In the genomic region with DNA sequence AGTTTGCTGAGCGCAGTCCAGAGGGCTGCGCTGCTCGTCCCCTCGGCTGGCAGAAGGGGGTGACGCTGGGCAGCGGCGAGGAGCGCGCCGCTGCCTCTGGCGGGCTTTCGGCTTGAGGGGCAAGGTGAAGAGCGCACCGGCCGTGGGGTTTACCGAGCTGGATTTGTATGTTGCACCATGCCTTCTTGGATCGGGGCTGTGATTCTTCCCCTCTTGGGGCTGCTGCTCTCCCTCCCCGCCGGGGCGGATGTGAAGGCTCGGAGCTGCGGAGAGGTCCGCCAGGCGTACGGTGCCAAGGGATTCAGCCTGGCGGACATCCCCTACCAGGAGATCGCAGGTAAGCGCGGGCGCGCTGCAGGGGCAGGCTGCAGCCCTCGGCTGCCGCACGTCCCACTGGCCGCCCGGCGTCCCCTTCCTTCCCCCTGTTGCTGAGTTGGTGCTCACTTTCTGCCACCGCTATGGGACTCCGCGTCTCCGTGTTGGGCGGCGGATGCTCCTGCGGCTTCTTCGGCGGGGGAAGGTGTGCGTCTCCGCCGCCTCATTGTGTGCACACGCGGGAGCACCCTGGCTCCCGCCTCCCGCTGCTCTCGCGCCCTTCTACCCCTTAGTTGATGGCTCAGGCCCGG, we compare ENCODE assay signal across 1 cellular context.
TF ChIP-seq lines count a peak whose summit lies in the region.

No MANE protein-coding gene starts in this region.

TF ChIP-seq in WTC11, 78 proteins besides CTCF, POLR2A, EP300 and RAD21 (continued from another document and continues in another):
- TF ChIP-seq, protein P1, sequence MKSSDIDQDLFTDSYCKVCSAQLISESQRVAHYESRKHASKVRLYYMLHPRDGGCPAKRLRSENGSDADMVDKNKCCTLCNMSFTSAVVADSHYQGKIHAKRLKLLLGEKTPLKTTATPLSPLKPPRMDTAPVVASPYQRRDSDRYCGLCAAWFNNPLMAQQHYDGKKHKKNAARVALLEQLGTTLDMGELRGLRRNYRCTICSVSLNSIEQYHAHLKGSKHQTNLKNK (CRISPR knock-in tag; IDR thresholded peaks at IDR 0.05) = no peak
- TF ChIP-seq, protein P2, sequence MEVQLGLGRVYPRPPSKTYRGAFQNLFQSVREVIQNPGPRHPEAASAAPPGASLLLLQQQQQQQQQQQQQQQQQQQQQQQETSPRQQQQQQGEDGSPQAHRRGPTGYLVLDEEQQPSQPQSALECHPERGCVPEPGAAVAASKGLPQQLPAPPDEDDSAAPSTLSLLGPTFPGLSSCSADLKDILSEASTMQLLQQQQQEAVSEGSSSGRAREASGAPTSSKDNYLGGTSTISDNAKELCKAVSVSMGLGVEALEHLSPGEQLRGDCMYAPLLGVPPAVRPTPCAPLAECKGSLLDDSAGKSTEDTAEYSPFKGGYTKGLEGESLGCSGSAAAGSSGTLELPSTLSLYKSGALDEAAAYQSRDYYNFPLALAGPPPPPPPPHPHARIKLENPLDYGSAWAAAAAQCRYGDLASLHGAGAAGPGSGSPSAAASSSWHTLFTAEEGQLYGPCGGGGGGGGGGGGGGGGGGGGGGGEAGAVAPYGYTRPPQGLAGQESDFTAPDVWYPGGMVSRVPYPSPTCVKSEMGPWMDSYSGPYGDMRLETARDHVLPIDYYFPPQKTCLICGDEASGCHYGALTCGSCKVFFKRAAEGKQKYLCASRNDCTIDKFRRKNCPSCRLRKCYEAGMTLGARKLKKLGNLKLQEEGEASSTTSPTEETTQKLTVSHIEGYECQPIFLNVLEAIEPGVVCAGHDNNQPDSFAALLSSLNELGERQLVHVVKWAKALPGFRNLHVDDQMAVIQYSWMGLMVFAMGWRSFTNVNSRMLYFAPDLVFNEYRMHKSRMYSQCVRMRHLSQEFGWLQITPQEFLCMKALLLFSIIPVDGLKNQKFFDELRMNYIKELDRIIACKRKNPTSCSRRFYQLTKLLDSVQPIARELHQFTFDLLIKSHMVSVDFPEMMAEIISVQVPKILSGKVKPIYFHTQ (CRISPR knock-in tag; IDR thresholded peaks at IDR 0.05) = no peak
- TF ChIP-seq NFYB (CRISPR knock-in tag; conservative IDR thresholded peaks at IDR 0.05; ENCODE audit: low read depth) (no peak), NFATC4 (CRISPR knock-in tag; IDR thresholded peaks at IDR 0.05) (no peak), ETV6 (CRISPR knock-in tag; IDR thresholded peaks at IDR 0.05) (no peak; the same call in 1 of the 2 replicates), SP1 (CRISPR knock-in tag; conservative IDR thresholded peaks at IDR 0.05) (no peak; the same call in 1 of the 2 replicates), ZNF121 (CRISPR knock-in tag; IDR thresholded peaks at IDR 0.05) (no peak), ESRRA (CRISPR knock-in tag; IDR thresholded peaks at IDR 0.05; ENCODE audit: borderline replicate concordance) (no peak), GRHL2 (CRISPR knock-in tag; IDR thresholded peaks at IDR 0.05; ENCODE audit: insufficient replicate concordance, severe bottlenecking) (no peak), SMAD3 (CRISPR knock-in tag; IDR thresholded peaks at IDR 0.05; ENCODE audit: borderline replicate concordance) (peak; percentile 64; the same call in 1 of the 2 replicates), RELA (CRISPR knock-in tag; IDR thresholded peaks at IDR 0.05; ENCODE audit: borderline replicate concordance) (no peak), CREM (CRISPR knock-in tag; IDR thresholded peaks at IDR 0.05) (no peak), RORB (CRISPR knock-in tag; IDR thresholded peaks at IDR 0.05) (no peak), PRRX2 (CRISPR knock-in tag; IDR thresholded peaks at IDR 0.05) (peak; percentile 55; the same call in 1 of the 2 replicates), SMAD4 (CRISPR knock-in tag; IDR thresholded peaks at IDR 0.05) (no peak), ZNF263 (CRISPR knock-in tag; IDR thresholded peaks at IDR 0.05; ENCODE audit: low read depth) (peak; percentile 37; the same call in 1 of the 2 replicates), MXD4 (CRISPR knock-in tag; IDR thresholded peaks at IDR 0.05; ENCODE audit: borderline replicate concordance) (no peak), FOXJ3 (CRISPR knock-in tag; IDR thresholded peaks at IDR 0.05; ENCODE audit: borderline replicate concordance) (no peak), ZNF416 (CRISPR knock-in tag; IDR thresholded peaks at IDR 0.05) (no peak), FOXP1 (CRISPR knock-in tag; IDR thresholded peaks at IDR 0.05; ENCODE audit: borderline replicate concordance) (peak; percentile 22; the same call in 1 of the 2 replicates)
- TF ChIP-seq, protein P3, sequence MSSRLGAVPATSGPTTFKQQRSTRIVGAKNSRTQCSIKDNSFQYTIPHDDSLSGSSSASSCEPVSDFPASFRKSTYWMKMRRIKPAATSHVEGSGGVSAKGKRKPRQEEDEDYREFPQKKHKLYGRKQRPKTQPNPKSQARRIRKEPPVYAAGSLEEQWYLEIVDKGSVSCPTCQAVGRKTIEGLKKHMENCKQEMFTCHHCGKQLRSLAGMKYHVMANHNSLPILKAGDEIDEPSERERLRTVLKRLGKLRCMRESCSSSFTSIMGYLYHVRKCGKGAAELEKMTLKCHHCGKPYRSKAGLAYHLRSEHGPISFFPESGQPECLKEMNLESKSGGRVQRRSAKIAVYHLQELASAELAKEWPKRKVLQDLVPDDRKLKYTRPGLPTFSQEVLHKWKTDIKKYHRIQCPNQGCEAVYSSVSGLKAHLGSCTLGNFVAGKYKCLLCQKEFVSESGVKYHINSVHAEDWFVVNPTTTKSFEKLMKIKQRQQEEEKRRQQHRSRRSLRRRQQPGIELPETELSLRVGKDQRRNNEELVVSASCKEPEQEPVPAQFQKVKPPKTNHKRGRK (CRISPR knock-in tag; IDR thresholded peaks at IDR 0.05; ENCODE audit: borderline replicate concordance) = no peak
- TF ChIP-seq, protein P4, sequence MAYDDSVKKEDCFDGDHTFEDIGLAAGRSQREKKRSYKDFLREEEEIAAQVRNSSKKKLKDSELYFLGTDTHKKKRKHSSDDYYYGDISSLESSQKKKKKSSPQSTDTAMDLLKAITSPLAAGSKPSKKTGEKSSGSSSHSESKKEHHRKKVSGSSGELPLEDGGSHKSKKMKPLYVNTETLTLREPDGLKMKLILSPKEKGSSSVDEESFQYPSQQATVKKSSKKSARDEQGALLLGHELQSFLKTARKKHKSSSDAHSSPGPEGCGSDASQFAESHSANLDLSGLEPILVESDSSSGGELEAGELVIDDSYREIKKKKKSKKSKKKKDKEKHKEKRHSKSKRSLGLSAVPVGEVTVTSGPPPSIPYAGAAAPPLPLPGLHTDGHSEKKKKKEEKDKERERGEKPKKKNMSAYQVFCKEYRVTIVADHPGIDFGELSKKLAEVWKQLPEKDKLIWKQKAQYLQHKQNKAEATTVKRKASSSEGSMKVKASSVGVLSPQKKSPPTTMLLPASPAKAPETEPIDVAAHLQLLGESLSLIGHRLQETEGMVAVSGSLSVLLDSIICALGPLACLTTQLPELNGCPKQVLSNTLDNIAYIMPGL (CRISPR knock-in tag; IDR thresholded peaks at IDR 0.05) = no peak
- TF ChIP-seq, protein P5, sequence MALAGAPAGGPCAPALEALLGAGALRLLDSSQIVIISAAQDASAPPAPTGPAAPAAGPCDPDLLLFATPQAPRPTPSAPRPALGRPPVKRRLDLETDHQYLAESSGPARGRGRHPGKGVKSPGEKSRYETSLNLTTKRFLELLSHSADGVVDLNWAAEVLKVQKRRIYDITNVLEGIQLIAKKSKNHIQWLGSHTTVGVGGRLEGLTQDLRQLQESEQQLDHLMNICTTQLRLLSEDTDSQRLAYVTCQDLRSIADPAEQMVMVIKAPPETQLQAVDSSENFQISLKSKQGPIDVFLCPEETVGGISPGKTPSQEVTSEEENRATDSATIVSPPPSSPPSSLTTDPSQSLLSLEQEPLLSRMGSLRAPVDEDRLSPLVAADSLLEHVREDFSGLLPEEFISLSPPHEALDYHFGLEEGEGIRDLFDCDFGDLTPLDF (CRISPR knock-in tag; IDR thresholded peaks at IDR 0.05) = no peak
- TF ChIP-seq, protein P6, sequence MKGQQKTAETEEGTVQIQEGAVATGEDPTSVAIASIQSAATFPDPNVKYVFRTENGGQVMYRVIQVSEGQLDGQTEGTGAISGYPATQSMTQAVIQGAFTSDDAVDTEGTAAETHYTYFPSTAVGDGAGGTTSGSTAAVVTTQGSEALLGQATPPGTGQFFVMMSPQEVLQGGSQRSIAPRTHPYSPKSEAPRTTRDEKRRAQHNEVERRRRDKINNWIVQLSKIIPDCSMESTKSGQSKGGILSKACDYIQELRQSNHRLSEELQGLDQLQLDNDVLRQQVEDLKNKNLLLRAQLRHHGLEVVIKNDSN (CRISPR knock-in tag; IDR thresholded peaks at IDR 0.05) = no peak
- TF ChIP-seq, protein P7, sequence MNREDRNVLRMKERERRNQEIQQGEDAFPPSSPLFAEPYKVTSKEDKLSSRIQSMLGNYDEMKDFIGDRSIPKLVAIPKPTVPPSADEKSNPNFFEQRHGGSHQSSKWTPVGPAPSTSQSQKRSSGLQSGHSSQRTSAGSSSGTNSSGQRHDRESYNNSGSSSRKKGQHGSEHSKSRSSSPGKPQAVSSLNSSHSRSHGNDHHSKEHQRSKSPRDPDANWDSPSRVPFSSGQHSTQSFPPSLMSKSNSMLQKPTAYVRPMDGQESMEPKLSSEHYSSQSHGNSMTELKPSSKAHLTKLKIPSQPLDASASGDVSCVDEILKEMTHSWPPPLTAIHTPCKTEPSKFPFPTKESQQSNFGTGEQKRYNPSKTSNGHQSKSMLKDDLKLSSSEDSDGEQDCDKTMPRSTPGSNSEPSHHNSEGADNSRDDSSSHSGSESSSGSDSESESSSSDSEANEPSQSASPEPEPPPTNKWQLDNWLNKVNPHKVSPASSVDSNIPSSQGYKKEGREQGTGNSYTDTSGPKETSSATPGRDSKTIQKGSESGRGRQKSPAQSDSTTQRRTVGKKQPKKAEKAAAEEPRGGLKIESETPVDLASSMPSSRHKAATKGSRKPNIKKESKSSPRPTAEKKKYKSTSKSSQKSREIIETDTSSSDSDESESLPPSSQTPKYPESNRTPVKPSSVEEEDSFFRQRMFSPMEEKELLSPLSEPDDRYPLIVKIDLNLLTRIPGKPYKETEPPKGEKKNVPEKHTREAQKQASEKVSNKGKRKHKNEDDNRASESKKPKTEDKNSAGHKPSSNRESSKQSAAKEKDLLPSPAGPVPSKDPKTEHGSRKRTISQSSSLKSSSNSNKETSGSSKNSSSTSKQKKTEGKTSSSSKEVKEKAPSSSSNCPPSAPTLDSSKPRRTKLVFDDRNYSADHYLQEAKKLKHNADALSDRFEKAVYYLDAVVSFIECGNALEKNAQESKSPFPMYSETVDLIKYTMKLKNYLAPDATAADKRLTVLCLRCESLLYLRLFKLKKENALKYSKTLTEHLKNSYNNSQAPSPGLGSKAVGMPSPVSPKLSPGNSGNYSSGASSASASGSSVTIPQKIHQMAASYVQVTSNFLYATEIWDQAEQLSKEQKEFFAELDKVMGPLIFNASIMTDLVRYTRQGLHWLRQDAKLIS (CRISPR knock-in tag; IDR thresholded peaks at IDR 0.05; ENCODE audit: borderline replicate concordance) = no peak
- TF ChIP-seq, protein P8, sequence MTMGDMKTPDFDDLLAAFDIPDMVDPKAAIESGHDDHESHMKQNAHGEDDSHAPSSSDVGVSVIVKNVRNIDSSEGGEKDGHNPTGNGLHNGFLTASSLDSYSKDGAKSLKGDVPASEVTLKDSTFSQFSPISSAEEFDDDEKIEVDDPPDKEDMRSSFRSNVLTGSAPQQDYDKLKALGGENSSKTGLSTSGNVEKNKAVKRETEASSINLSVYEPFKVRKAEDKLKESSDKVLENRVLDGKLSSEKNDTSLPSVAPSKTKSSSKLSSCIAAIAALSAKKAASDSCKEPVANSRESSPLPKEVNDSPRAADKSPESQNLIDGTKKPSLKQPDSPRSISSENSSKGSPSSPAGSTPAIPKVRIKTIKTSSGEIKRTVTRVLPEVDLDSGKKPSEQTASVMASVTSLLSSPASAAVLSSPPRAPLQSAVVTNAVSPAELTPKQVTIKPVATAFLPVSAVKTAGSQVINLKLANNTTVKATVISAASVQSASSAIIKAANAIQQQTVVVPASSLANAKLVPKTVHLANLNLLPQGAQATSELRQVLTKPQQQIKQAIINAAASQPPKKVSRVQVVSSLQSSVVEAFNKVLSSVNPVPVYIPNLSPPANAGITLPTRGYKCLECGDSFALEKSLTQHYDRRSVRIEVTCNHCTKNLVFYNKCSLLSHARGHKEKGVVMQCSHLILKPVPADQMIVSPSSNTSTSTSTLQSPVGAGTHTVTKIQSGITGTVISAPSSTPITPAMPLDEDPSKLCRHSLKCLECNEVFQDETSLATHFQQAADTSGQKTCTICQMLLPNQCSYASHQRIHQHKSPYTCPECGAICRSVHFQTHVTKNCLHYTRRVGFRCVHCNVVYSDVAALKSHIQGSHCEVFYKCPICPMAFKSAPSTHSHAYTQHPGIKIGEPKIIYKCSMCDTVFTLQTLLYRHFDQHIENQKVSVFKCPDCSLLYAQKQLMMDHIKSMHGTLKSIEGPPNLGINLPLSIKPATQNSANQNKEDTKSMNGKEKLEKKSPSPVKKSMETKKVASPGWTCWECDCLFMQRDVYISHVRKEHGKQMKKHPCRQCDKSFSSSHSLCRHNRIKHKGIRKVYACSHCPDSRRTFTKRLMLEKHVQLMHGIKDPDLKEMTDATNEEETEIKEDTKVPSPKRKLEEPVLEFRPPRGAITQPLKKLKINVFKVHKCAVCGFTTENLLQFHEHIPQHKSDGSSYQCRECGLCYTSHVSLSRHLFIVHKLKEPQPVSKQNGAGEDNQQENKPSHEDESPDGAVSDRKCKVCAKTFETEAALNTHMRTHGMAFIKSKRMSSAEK (CRISPR knock-in tag; IDR thresholded peaks at IDR 0.05; ENCODE audit: borderline replicate concordance) = no peak
- TF ChIP-seq, protein P9, sequence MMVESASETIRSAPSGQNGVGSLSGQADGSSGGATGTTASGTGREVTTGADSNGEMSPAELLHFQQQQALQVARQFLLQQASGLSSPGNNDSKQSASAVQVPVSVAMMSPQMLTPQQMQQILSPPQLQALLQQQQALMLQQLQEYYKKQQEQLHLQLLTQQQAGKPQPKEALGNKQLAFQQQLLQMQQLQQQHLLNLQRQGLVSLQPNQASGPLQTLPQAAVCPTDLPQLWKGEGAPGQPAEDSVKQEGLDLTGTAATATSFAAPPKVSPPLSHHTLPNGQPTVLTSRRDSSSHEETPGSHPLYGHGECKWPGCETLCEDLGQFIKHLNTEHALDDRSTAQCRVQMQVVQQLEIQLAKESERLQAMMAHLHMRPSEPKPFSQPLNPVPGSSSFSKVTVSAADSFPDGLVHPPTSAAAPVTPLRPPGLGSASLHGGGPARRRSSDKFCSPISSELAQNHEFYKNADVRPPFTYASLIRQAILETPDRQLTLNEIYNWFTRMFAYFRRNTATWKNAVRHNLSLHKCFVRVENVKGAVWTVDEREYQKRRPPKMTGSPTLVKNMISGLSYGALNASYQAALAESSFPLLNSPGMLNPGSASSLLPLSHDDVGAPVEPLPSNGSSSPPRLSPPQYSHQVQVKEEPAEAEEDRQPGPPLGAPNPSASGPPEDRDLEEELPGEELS (CRISPR knock-in tag; IDR thresholded peaks at IDR 0.05) = peak; percentile 41; the same call in 1 of the 2 replicates
- TF ChIP-seq, protein P10, sequence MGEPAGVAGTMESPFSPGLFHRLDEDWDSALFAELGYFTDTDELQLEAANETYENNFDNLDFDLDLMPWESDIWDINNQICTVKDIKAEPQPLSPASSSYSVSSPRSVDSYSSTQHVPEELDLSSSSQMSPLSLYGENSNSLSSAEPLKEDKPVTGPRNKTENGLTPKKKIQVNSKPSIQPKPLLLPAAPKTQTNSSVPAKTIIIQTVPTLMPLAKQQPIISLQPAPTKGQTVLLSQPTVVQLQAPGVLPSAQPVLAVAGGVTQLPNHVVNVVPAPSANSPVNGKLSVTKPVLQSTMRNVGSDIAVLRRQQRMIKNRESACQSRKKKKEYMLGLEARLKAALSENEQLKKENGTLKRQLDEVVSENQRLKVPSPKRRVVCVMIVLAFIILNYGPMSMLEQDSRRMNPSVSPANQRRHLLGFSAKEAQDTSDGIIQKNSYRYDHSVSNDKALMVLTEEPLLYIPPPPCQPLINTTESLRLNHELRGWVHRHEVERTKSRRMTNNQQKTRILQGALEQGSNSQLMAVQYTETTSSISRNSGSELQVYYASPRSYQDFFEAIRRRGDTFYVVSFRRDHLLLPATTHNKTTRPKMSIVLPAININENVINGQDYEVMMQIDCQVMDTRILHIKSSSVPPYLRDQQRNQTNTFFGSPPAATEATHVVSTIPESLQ (CRISPR knock-in tag; IDR thresholded peaks at IDR 0.05) = no peak
